Comparison of ENCODE assay signal across 13 cellular contexts in the genomic region with DNA sequence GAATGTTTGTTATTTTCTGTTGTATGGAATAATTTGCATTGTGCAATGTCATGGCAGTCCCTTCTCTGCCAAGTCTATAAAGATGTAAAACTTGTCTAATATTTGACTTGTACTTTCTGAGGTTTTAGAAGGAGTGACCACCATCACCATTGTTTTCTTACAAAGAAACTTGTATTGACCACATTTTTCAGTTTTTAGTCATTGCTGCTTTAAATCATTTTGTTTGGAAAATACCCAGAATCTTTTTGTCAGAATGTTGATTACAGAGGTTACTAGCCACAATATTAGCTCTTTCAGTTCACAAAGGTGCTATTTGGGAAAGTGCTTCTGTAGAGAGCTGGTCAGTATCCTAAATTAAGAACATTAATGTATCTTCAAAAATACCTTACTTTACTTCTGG.
DNase-seq lines count a peak whose midpoint lies in the region; ATAC-seq, FAIRE-seq and TF ChIP-seq lines count a peak whose summit lies in the region.
"Had no signal": no experiment of that assay in that cellular context is flagged by ENCODE, and none has a peak within 500 bp of the region (broad histone marks: within the 10 kb centered on the region; RNA-seq: fewer than 3 reads in every experiment).

No MANE protein-coding gene starts in this region.

- FAIRE-seq in H54 (lab: Jason Lieb, UNC) = no peak
- FAIRE-seq: H1 had no signal

- no peak for TF ChIP-seq CTCF in neural progenitor cell (IDR thresholded peaks at IDR 0.05)
- no peak for TF ChIP-seq CTCF in breast epithelium (IDR thresholded peaks at IDR 0.05)
- TF ChIP-seq CTCF in smooth muscle cell (IDR thresholded peaks at IDR 0.05; ENCODE audit: borderline replicate concordance, insufficient read depth, poor library complexity, severe bottlenecking) = no peak

- H3K27ac Mint-ChIP-seq in neural progenitor cell = no peak overlapping the region

- no peaks in the 10 kb centered on the region for H3K79me2 ChIP-seq in neural progenitor cell (ENCODE audit: low read depth)
- no peaks in the 10 kb centered on the region for H3K79me2 ChIP-seq in smooth muscle cell (ENCODE audit: low read depth)

- H3K27me3 ChIP-seq in neural progenitor cell (no peaks in the 10 kb centered on the region), breast epithelium (no peaks in the 10 kb centered on the region), smooth muscle cell (ENCODE audit: low read depth) (no peaks in the 10 kb centered on the region)
- H3K27me3 ChIP-seq: uterus had no signal

- H3K9me3 Mint-ChIP-seq in neural progenitor cell = no peaks in the 10 kb centered on the region

- H3K4me3 ChIP-seq in neural progenitor cell (no peak overlapping the region), breast epithelium (no peak overlapping the region), smooth muscle cell (no peak overlapping the region)
- H3K4me3 ChIP-seq: uterus had no signal

- no peaks in the 10 kb centered on the region for H3K9me3 ChIP-seq in neural progenitor cell (ENCODE audit: low read depth)
- H3K9me3 ChIP-seq in breast epithelium = no peaks in the 10 kb centered on the region
- peaks cover 4% of the 10 kb centered on the region for H3K9me3 ChIP-seq in smooth muscle cell (replicated peaks; ENCODE audit: low read depth)
- H3K9me3 ChIP-seq: uterus had no signal

- no peaks in the 10 kb centered on the region for H3K27me3 Mint-ChIP-seq in neural progenitor cell (ENCODE audit: insufficient read depth, low read depth)

- H3F3A ChIP-seq in neural progenitor cell (ENCODE audit: low read depth) (no peaks in the 10 kb centered on the region), smooth muscle cell (ENCODE audit: low read depth) (no peaks in the 10 kb centered on the region)

- TF ChIP-seq POLR2A in breast epithelium (IDR thresholded peaks at IDR 0.05) (no peak), H54 (IDR thresholded peaks at IDR 0.05; ENCODE audit: low read depth, low read length) (no peak)

- intact Hi-C loops in breast epithelium (cut with DNase I; ENCODE audit: low total_unique reads) = no loop called here

- ATAC-seq in GM18519 (IDR thresholded peaks at IDR 0.05; ENCODE audit: low FRiP score, unreplicated experiment) (peak; percentile 53), GM21423 (IDR thresholded peaks at IDR 0.05; ENCODE audit: unreplicated experiment) (peak; percentile 84), HG02981 (IDR thresholded peaks at IDR 0.05; ENCODE audit: unreplicated experiment) (peak; percentile 86), HG03575 (IDR thresholded peaks at IDR 0.05; ENCODE audit: extremely low read depth, insufficient number of reproducible peaks, low FRiP score, unreplicated experiment) (peak; percentile 69)

- H3K4me3 Mint-ChIP-seq in neural progenitor cell = no peak overlapping the region

- no peak overlapping the region for H3K9ac ChIP-seq in neural progenitor cell
- H3K9ac ChIP-seq in smooth muscle cell (ENCODE audit: low read depth) = no peak overlapping the region

- H3K27ac ChIP-seq in neural progenitor cell (no peak overlapping the region), breast epithelium (no peak overlapping the region), smooth muscle cell (ENCODE audit: low read depth) (no peak overlapping the region)
- H3K27ac ChIP-seq: uterus had no signal

- H3K36me3 ChIP-seq in neural progenitor cell (no peaks in the 10 kb centered on the region), breast epithelium (no peaks in the 10 kb centered on the region), smooth muscle cell (ENCODE audit: low read depth) (no peaks in the 10 kb centered on the region)
- H3K36me3 ChIP-seq: uterus had no signal

- H3K4me2 ChIP-seq in neural progenitor cell (no peak overlapping the region), smooth muscle cell (no peak overlapping the region)

- no peaks in the 10 kb centered on the region for H3K36me3 Mint-ChIP-seq in neural progenitor cell

- no peaks in the 10 kb centered on the region for H4K20me1 ChIP-seq in neural progenitor cell (ENCODE audit: low read depth)
- no peaks in the 10 kb centered on the region for H4K20me1 ChIP-seq in smooth muscle cell (ENCODE audit: low read depth)

- DNase-seq in neural progenitor cell (ENCODE audit: low spot score) (no peak), breast epithelium (ENCODE audit: low spot score in 2 of 2) (no peak), H54 (ENCODE audit: insufficient read length, low spot score) (no peak), smooth muscle cell (lab: John Stamatoyannopoulos, UW; ENCODE audit: unreplicated experiment) (no peak)
- DNase-seq: activated CD8-positive, alpha-beta memory T cell treated with anti-CD3 and anti-CD28 coated beads, Interleukin-2, amount 50 U/mL, for 4 hours; Karpas-422; stimulated activated CD8-positive, alpha-beta memory T cell treated with anti-CD3 and anti-CD28 coated beads, Interleukin-4, amount 100 ng/mL, for 48 hours; uterus had no signal

- no peaks in the 10 kb centered on the region for H3K4me1 Mint-ChIP-seq in neural progenitor cell

- H2AFZ ChIP-seq in neural progenitor cell (replicated peaks) (no peak overlapping the region), smooth muscle cell (ENCODE audit: low read depth) (no peak overlapping the region)

- H3K4me1 ChIP-seq in neural progenitor cell (no peaks in the 10 kb centered on the region), breast epithelium (no peaks in the 10 kb centered on the region), smooth muscle cell (ENCODE audit: low read depth) (no peaks in the 10 kb centered on the region)
- H3K4me1 ChIP-seq: uterus had no signal
